ENCODE assay signal across 28 cellular contexts in the genomic region with DNA sequence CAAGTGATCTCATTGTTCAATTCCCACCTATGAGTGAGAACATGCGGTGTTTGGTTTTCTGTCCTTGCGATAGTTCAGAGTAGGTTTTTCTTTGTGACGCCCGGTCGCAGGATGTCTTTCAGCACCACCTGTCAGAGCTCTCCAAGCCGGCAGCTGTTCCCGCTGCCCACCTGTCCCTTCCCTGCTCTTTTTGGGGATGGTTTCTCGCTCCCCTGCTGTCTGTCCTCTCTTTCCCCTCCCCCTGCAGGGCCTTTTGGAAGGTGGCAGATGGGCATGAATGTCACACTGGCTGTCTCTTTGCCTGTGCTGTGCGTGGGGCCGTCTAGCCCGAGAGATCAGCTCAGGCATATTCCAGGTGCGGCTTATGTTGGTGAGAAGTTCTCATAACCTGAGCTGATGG.
DNase-seq lines count a peak whose midpoint lies in the region; ATAC-seq and TF ChIP-seq lines count a peak whose summit lies in the region.
"Had no signal": no experiment of that assay in that cellular context is flagged by ENCODE, and none has a peak within 500 bp of the region (broad histone marks: within the 10 kb centered on the region; RNA-seq: fewer than 3 reads in every experiment).

No MANE protein-coding gene starts in this region.

- ATAC-seq in GM21528 (IDR thresholded peaks at IDR 0.05; ENCODE audit: low FRiP score, unreplicated experiment) = no peak
- ATAC-seq: esophagus mucosa; HCT116; Panc1; stimulated activated naive B cell treated with anti-CD40 and anti-IgM and Interleukin-4, amounts not matched to agents 10 μg/mL and 1 μg/mL and 100 μg/mL, for 72 hours had no signal

- peaks cover 10% of the 10 kb centered on the region for H3K4me1 ChIP-seq in neural progenitor cell
- H3K4me1 ChIP-seq: testis had no signal

- H3K27ac ChIP-seq in neural progenitor cell = no peak overlapping the region
- H3K27ac ChIP-seq: C4-2B, KMS-11, testis, vagina had no signal

- no peaks in the 10 kb centered on the region for H3K27me3 ChIP-seq in neural progenitor cell
- H3K27me3 ChIP-seq: testis, vagina had no signal

- H3F3A ChIP-seq in neural progenitor cell (ENCODE audit: low read depth) = peaks cover 4% of the 10 kb centered on the region

- no peaks in the 10 kb centered on the region for H3K27me3 Mint-ChIP-seq in activated CD4-positive, alpha-beta T cell treated with anti-CD3 and anti-CD28 coated beads, Interleukin-2, amount 10 ng/mL, durations not matched to agents 24 days and 14 days
- peaks cover 8% of the 10 kb centered on the region for H3K27me3 Mint-ChIP-seq in neural progenitor cell (ENCODE audit: insufficient read depth, low read depth)
- no peaks in the 10 kb centered on the region for H3K27me3 Mint-ChIP-seq in activated naive CD8-positive, alpha-beta T cell treated with anti-CD3 and anti-CD28 coated beads for 36 hours
- H3K27me3 Mint-ChIP-seq: activated B cell treated with CpG ODN at 0.5 μM for 24 hours; activated CD4-positive, alpha-beta memory T cell treated with anti-CD3 and anti-CD28 coated beads for 36 hours; stimulated activated naive B cell treated with anti-CD40 and anti-IgM and Interleukin-4, amounts not matched to agents 10 μg/mL and 1 μg/mL and 100 μg/mL, for 72 hours had no signal

- H3K27ac Mint-ChIP-seq in activated CD4-positive, alpha-beta T cell treated with anti-CD3 and anti-CD28 coated beads, Interleukin-2, amount 10 ng/mL, durations not matched to agents 24 days and 14 days = peak overlapping the region; percentile 44
- peak overlapping the region; percentile 60 for H3K27ac Mint-ChIP-seq in neural progenitor cell
- H3K27ac Mint-ChIP-seq in activated naive CD8-positive, alpha-beta T cell treated with anti-CD3 and anti-CD28 coated beads for 36 hours = no peak overlapping the region
- H3K27ac Mint-ChIP-seq: activated B cell treated with CpG ODN at 0.5 μM for 24 hours; activated CD4-positive, alpha-beta memory T cell treated with anti-CD3 and anti-CD28 coated beads for 36 hours had no signal

- no peak overlapping the region for H3K4me3 ChIP-seq in neural progenitor cell
- H3K4me3 ChIP-seq: smooth muscle cell, testis, vagina had no signal

- H3K36me3 Mint-ChIP-seq in activated CD4-positive, alpha-beta T cell treated with anti-CD3 and anti-CD28 coated beads, Interleukin-2, amount 10 ng/mL, durations not matched to agents 24 days and 14 days (ENCODE audit: low read depth) = peaks cover 30% of the 10 kb centered on the region
- H3K36me3 Mint-ChIP-seq in neural progenitor cell = peaks cover 1% of the 10 kb centered on the region
- peaks cover 13% of the 10 kb centered on the region for H3K36me3 Mint-ChIP-seq in activated naive CD8-positive, alpha-beta T cell treated with anti-CD3 and anti-CD28 coated beads for 36 hours

- no peaks in the 10 kb centered on the region for H3K79me2 ChIP-seq in neural progenitor cell (ENCODE audit: low read depth)

- H2AFZ ChIP-seq in neural progenitor cell (replicated peaks) = no peak overlapping the region

- no peak overlapping the region for H3K4me3 Mint-ChIP-seq in activated CD4-positive, alpha-beta T cell treated with anti-CD3 and anti-CD28 coated beads, Interleukin-2, amount 10 ng/mL, durations not matched to agents 24 days and 14 days
- H3K4me3 Mint-ChIP-seq in neural progenitor cell = no peak overlapping the region
- no peak overlapping the region for H3K4me3 Mint-ChIP-seq in activated naive CD8-positive, alpha-beta T cell treated with anti-CD3 and anti-CD28 coated beads for 36 hours
- H3K4me3 Mint-ChIP-seq: activated B cell treated with CpG ODN at 0.5 μM for 24 hours; activated CD4-positive, alpha-beta memory T cell treated with anti-CD3 and anti-CD28 coated beads for 36 hours; brain; stimulated activated naive B cell treated with anti-CD40 and anti-IgM and Interleukin-4, amounts not matched to agents 10 μg/mL and 1 μg/mL and 100 μg/mL, for 72 hours; T-helper 2 cell treated with Interferon-gamma antibody and Interleukin-4, amounts not matched to agents 5 μg/mL and 100 μg/mL, for 36 hours had no signal

- no peak for DNase-seq in activated CD4-positive, alpha-beta T cell treated with anti-CD3 and anti-CD28 coated beads, Interleukin-2, amount 10 ng/mL, durations not matched to agents 24 days and 14 days
- DNase-seq in activated CD4-positive, alpha-beta T cell treated with anti-CD3 and anti-CD28 coated beads for 4 hours = no peak
- DNase-seq in NCI-H1105 (lab: John Stamatoyannopoulos, UW) = peak; percentile 0
- peak; percentile 88 for DNase-seq in NCI-H82 (lab: John Stamatoyannopoulos, UW)
- no peak for DNase-seq in neural progenitor cell (ENCODE audit: low spot score)
- DNase-seq in HPDE6-E6E7 (ENCODE audit: extremely low spot score) = no peak
- DNase-seq in activated naive CD8-positive, alpha-beta T cell treated with anti-CD3 and anti-CD28 coated beads for 36 hours = no peak
- DNase-seq: activated B cell treated with CpG ODN at 0.5 μM for 24 hours; activated CD4-positive, alpha-beta memory T cell treated with anti-CD3 and anti-CD28 coated beads for 36 hours; activated effector memory CD4-positive, alpha-beta T cell treated with Interleukin-2 at 50 U/mL for 16 hours; DMS53; effector memory CD4-positive, alpha-beta T cell; kidney; NCI-H2081 treated with DMSO at 0.1 percent for 48 hours; NK-92 treated with Interleukin-12 subunit alpha and Interleukin-12 subunit beta, amount 100 ng/mL, for 24 hours; stimulated activated CD4-positive, alpha-beta T cell treated with anti-CD3 and anti-CD28 coated beads, Interleukin-2, amount 100 ng/mL, for 48 hours; stimulated activated naive B cell treated with anti-CD40 and anti-IgM and Interleukin-4, amounts not matched to agents 10 μg/mL and 1 μg/mL and 100 μg/mL, for 72 hours; testis had no signal

- no peak overlapping the region for H3K4me2 ChIP-seq in neural progenitor cell
- H3K4me2 ChIP-seq: KMS-11, smooth muscle cell had no signal

- intact Hi-C loops in activated CD4-positive, alpha-beta T cell treated with anti-CD3 and anti-CD28 coated beads, Interleukin-2, amount 10 ng/mL, durations not matched to agents 24 days and 14 days (cut with micrococcal nuclease) = no loop called here

- no peaks in the 10 kb centered on the region for H3K36me3 ChIP-seq in neural progenitor cell
- H3K36me3 ChIP-seq: vagina had no signal

- H3K9ac ChIP-seq in neural progenitor cell = no peak overlapping the region
- H3K9ac ChIP-seq: KMS-11 had no signal

- H3K9me3 Mint-ChIP-seq in activated CD4-positive, alpha-beta T cell treated with anti-CD3 and anti-CD28 coated beads, Interleukin-2, amount 10 ng/mL, durations not matched to agents 24 days and 14 days = no peaks in the 10 kb centered on the region
- H3K9me3 Mint-ChIP-seq in neural progenitor cell = no peaks in the 10 kb centered on the region
- no peaks in the 10 kb centered on the region for H3K9me3 Mint-ChIP-seq in activated naive CD8-positive, alpha-beta T cell treated with anti-CD3 and anti-CD28 coated beads for 36 hours
- H3K9me3 Mint-ChIP-seq: activated B cell treated with CpG ODN at 0.5 μM for 24 hours; activated CD4-positive, alpha-beta memory T cell treated with anti-CD3 and anti-CD28 coated beads for 36 hours; stimulated activated naive B cell treated with anti-CD40 and anti-IgM and Interleukin-4, amounts not matched to agents 10 μg/mL and 1 μg/mL and 100 μg/mL, for 72 hours; T-helper 2 cell treated with Interferon-gamma antibody and Interleukin-4, amounts not matched to agents 5 μg/mL and 100 μg/mL, for 36 hours had no signal

- TF ChIP-seq CTCF in neural progenitor cell (IDR thresholded peaks at IDR 0.05) = no peak

- H4K20me1 ChIP-seq in neural progenitor cell (ENCODE audit: low read depth) = no peaks in the 10 kb centered on the region

- peaks cover 24% of the 10 kb centered on the region for H3K4me1 Mint-ChIP-seq in activated CD4-positive, alpha-beta T cell treated with anti-CD3 and anti-CD28 coated beads, Interleukin-2, amount 10 ng/mL, durations not matched to agents 24 days and 14 days
- H3K4me1 Mint-ChIP-seq in neural progenitor cell = peaks cover 27% of the 10 kb centered on the region
- peaks cover 19% of the 10 kb centered on the region for H3K4me1 Mint-ChIP-seq in activated naive CD8-positive, alpha-beta T cell treated with anti-CD3 and anti-CD28 coated beads for 36 hours

- no peaks in the 10 kb centered on the region for H3K9me3 ChIP-seq in neural progenitor cell (ENCODE audit: low read depth)
- H3K9me3 ChIP-seq: testis, vagina had no signal

Comparison
In these comparisons a context has a peak if more than half of its experiments do, and no peak if none do; other contexts are left out.
1. DNase-seq: peak in NCI-H1105 (single experiment) and NCI-H82 (single experiment); none in activated CD4-positive, alpha-beta T cell treated with anti-CD3 and anti-CD28 coated beads, Interleukin-2, amount 10 ng/mL, durations not matched to agents 24 days and 14 days (single experiment), activated CD4-positive, alpha-beta T cell treated with anti-CD3 and anti-CD28 coated beads for 4 hours (0 of 2), neural progenitor cell (single experiment), HPDE6-E6E7 (single experiment) and activated naive CD8-positive, alpha-beta T cell treated with anti-CD3 and anti-CD28 coated beads for 36 hours (single experiment).